17 cellular contexts compared by ENCODE assay signal in the genomic region with DNA sequence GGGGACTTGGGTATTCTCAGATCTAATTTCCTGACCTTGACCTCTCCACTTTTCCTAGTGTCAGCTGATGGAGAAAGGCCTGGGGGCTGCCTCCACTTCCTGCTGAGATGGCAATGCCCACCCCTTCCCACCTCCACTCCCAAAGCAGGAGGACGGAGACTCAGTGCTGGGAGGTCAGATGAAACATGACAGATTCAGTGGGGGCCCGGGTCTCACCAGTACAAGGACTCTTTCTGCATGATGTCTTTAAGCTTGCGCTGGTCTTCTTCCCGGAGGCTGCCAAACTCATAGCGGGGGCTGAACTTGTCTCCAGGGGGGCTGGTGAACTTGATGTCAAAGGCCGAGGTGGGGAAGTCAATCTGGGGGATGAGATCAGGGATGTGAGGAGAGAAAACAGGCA. TPM values are rescaled to one million over a fixed set of nuclear protein-coding genes. Genes with fewer than 3 reads are reported as not detected.
A peak's percentile ranks its signal among the peaks of the same experiment; 100 is the strongest.
DNase-seq lines count a peak whose midpoint lies in the region; ATAC-seq and TF ChIP-seq lines count a peak whose summit lies in the region.
"Had no signal": no experiment of that assay in that cellular context is flagged by ENCODE, and none has a peak within 500 bp of the region (broad histone marks: within the 10 kb centered on the region; RNA-seq: fewer than 3 reads in every experiment).

No MANE protein-coding gene starts in this region.

- BruUV-seq in PC-9 (replicated peaks; lab: Mats Ljungman, UMichigan) = no TSS peak

- H3K4me3 Mint-ChIP-seq in CD4-positive, alpha-beta T cell = no peak overlapping the region
- H3K4me3 Mint-ChIP-seq: activated CD8-positive, alpha-beta memory T cell treated with anti-CD3 and anti-CD28 coated beads, Interleukin-2, amount 10 ng/mL, durations not matched to agents 7 days and 5 days; T-cell had no signal

- H3K27me3 ChIP-seq in CD4-positive, alpha-beta T cell (ENCODE audit: control insufficient read depth, insufficient read depth, low read length) = no peaks in the 10 kb centered on the region
- H3K27me3 ChIP-seq in PC-9 (ENCODE audit: insufficient read depth, low read depth) = no peaks in the 10 kb centered on the region
- H3K27me3 ChIP-seq in esophagus muscularis mucosa = no peaks in the 10 kb centered on the region
- no peaks in the 10 kb centered on the region for H3K27me3 ChIP-seq in sigmoid colon
- no peaks in the 10 kb centered on the region for H3K27me3 ChIP-seq in aorta (ENCODE audit: control insufficient read depth in 1 of 2, insufficient read depth in 2 of 2, low read length in 1 of 2)
- H3K27me3 ChIP-seq: BE2C, right lobe of liver, tibial nerve had no signal

- no peak overlapping the region for H3K27ac ChIP-seq in CD4-positive, alpha-beta T cell (ENCODE audit: low read depth, low read length)
- H3K27ac ChIP-seq in PC-9 = 0 out of 2 replicates have a peak overlapping the region, but pooled peaks have one; percentile 98
- H3K27ac ChIP-seq in esophagus muscularis mucosa (replicated peaks in 1 of 4) = peak overlapping the region; percentile 4 to 55 (median 29)
- H3K27ac ChIP-seq in sigmoid colon = peak overlapping the region; percentile 12 to 65 (median 56)
- no peak overlapping the region for H3K27ac ChIP-seq in aorta (ENCODE audit: low read depth in 1 of 2, low read length in 2 of 2)
- H3K27ac ChIP-seq: right lobe of liver, VCaP had no signal

- no peaks in the 10 kb centered on the region for H3K9me2 ChIP-seq in PC-9 (ENCODE audit: insufficient read depth)

- intact Hi-C loops in CD4-positive, alpha-beta T cell (cut with DNase I, micrococcal nuclease) = loop anchor here (2.0 to 10.0 kb wide), 4 partner anchors 48 to 360 kb away; a partner anchor contains a TSS
- intact Hi-C loops in PC-9 (cut with micrococcal nuclease; ENCODE audit: unreplicated experiment) = no loop called here
- intact Hi-C loops in esophagus muscularis mucosa (cut with DNase I) = loop anchor here (2.0 kb wide), 2 partner anchors 48 to 56 kb away; a partner anchor contains a TSS
- intact Hi-C loops in sigmoid colon (cut with DNase I) = loop anchor here (2.0 kb wide), 1 partner anchor 48 kb away; a partner anchor contains a TSS
- intact Hi-C loops in aorta (cut with DNase I) = loop anchor here in 1 of 2 donors (2.0 kb wide), 2 partner anchors 18 to 48 kb away; a partner anchor contains a TSS

- DNase-seq in CD4-positive, alpha-beta T cell = no peak
- DNase-seq in PC-9 (no peak), esophagus muscularis mucosa (ENCODE audit: extremely low spot score) (no peak), sigmoid colon (no peak), aorta (no peak), Ammon's horn (ENCODE audit: low spot score) (no peak)
- DNase-seq: activated CD8-positive, alpha-beta memory T cell treated with anti-CD3 and anti-CD28 coated beads, Interleukin-2, amount 10 ng/mL, durations not matched to agents 7 days and 5 days; activated effector memory CD4-positive, alpha-beta T cell treated with anti-CD3 and anti-CD28 coated beads, Interleukin-2, amount 50 U/mL, for 16 hours; BE2C; GOT3; Karpas-422; right lobe of liver; T-cell had no signal

- peaks cover 82% of the 10 kb centered on the region for H3F3A ChIP-seq in PC-9 (ENCODE audit: insufficient read depth, low read depth)

- WGBS in esophagus muscularis mucosa = 75% methylated on average over 6 of the region's 6 CpGs
- WGBS in sigmoid colon, 2 donors = 90 to 91% methylated on average over 6 of the region's 6 CpGs
- WGBS in aorta, 2 donors = 65 to 71% methylated on average over 6 of the region's 6 CpGs

- no peaks in the 10 kb centered on the region for H3K27me3 Mint-ChIP-seq in CD4-positive, alpha-beta T cell
- H3K27me3 Mint-ChIP-seq: activated CD8-positive, alpha-beta memory T cell treated with anti-CD3 and anti-CD28 coated beads, Interleukin-2, amount 10 ng/mL, durations not matched to agents 7 days and 5 days; T-cell had no signal

- CTCF ChIA-PET in CD4-positive, alpha-beta T cell (lab: Charles Lee) = interaction anchor here (0.8 to 9.7 kb wide), 13 partner anchors 12 to 119 kb away, joined by 3 to 218 read pairs (median 5); a partner anchor contains a TSS
- CTCF ChIA-PET in PC-9 (lab: Charles Lee) = interaction anchor here (1.5 to 3.8 kb wide), 2 partner anchors 8 to 46 kb away, joined by 3 to 27 read pairs; a partner anchor contains a TSS

- H3K4me1 ChIP-seq in PC-9 (replicated peaks; ENCODE audit: insufficient read depth) = peaks cover 73% of the 10 kb centered on the region
- H3K4me1 ChIP-seq in esophagus muscularis mucosa = peaks cover 16 to 53% (median 26%) of the 10 kb centered on the region in 4 donors
- H3K4me1 ChIP-seq in sigmoid colon = peaks cover 0 to 30% (median 21%) of the 10 kb centered on the region in 4 donors
- no peaks in the 10 kb centered on the region for H3K4me1 ChIP-seq in aorta (ENCODE audit: control insufficient read depth in 1 of 2, insufficient read depth in 2 of 2, low read length in 2 of 2)

- peaks cover 27% of the 10 kb centered on the region for H3K4me1 Mint-ChIP-seq in CD4-positive, alpha-beta T cell (ENCODE audit: low read depth)

- peaks cover 60% of the 10 kb centered on the region for H3K36me3 ChIP-seq in PC-9 (ENCODE audit: low read depth)
- H3K36me3 ChIP-seq in esophagus muscularis mucosa = peaks cover 12 to 85% (median 64%) of the 10 kb centered on the region in 4 donors
- H3K36me3 ChIP-seq in sigmoid colon = peaks cover 12 to 89% (median 37%) of the 10 kb centered on the region in 4 donors
- H3K36me3 ChIP-seq in aorta (ENCODE audit: control insufficient read depth in 1 of 2, insufficient read depth in 2 of 2, low read length in 1 of 2) = no peaks in the 10 kb centered on the region

- POLR2A ChIA-PET in CD4-positive, alpha-beta T cell (lab: Charles Lee) = interaction anchor here (0.6 to 3.5 kb wide), 6 partner anchors 47 to 80 kb away, joined by 3 to 33 read pairs (median 6); a partner anchor contains a TSS
- POLR2A ChIA-PET in PC-9 (lab: Charles Lee; ENCODE audit: unreplicated experiment) = interaction anchor here (0.6 kb wide), 1 partner anchor 221 kb away, joined by 3 read pairs; no protein-coding TSS in a partner anchor

- TF ChIP-seq EP300 in esophagus muscularis mucosa (IDR thresholded peaks at IDR 0.05) (no peak), sigmoid colon (IDR thresholded peaks at IDR 0.05) (no peak)

- H3K36me3 Mint-ChIP-seq in CD4-positive, alpha-beta T cell (ENCODE audit: low read depth) = peaks cover 71% of the 10 kb centered on the region

- no peak for ATAC-seq in CD4-positive, alpha-beta T cell (ENCODE audit: poor library complexity)
- ATAC-seq in aorta (ENCODE audit: low FRiP score) (no peak), HG03439 (IDR thresholded peaks at IDR 0.05; ENCODE audit: unreplicated experiment) (no peak), HG03469 (IDR thresholded peaks at IDR 0.05; ENCODE audit: unreplicated experiment) (no peak)

- H3K9me3 Mint-ChIP-seq in CD4-positive, alpha-beta T cell = no peaks in the 10 kb centered on the region
- H3K9me3 Mint-ChIP-seq: T-cell had no signal

- H3K4me2 ChIP-seq in PC-9 = no peak overlapping the region

- H3K4me3 ChIP-seq in PC-9 (no peak overlapping the region), esophagus muscularis mucosa (no peak overlapping the region), sigmoid colon (no peak overlapping the region), aorta (ENCODE audit: low read length in 2 of 2) (no peak overlapping the region)
- H3K4me3 ChIP-seq: right lobe of liver, tibial nerve had no signal

- H3K79me2 ChIP-seq in PC-9 (ENCODE audit: low read depth) = peaks cover 41% of the 10 kb centered on the region

- TF ChIP-seq POLR2A in esophagus muscularis mucosa (IDR thresholded peaks at IDR 0.05; ENCODE audit: low read depth) (no peak), sigmoid colon (IDR thresholded peaks at IDR 0.05) (no peak)

- H2AFZ ChIP-seq in PC-9 = no peak overlapping the region

- no peaks in the 10 kb centered on the region for H3K9me3 ChIP-seq in CD4-positive, alpha-beta T cell (ENCODE audit: control insufficient read depth, low read length)
- H3K9me3 ChIP-seq in PC-9 (ENCODE audit: insufficient read depth, low read depth) = peaks cover 13% of the 10 kb centered on the region
- H3K9me3 ChIP-seq in esophagus muscularis mucosa = no peaks in the 10 kb centered on the region
- H3K9me3 ChIP-seq in sigmoid colon = no peaks in the 10 kb centered on the region
- no peaks in the 10 kb centered on the region for H3K9me3 ChIP-seq in aorta (ENCODE audit: control insufficient read depth, low read length)
- H3K9me3 ChIP-seq: BE2C, right lobe of liver, tibial nerve had no signal

- H4K20me1 ChIP-seq in PC-9 (ENCODE audit: insufficient read depth) = no peaks in the 10 kb centered on the region

- H3K27ac Mint-ChIP-seq in CD4-positive, alpha-beta T cell = peak overlapping the region; percentile 81

- no peak for TF ChIP-seq CTCF in CD4-positive, alpha-beta T cell (IDR thresholded peaks at IDR 0.05)
- TF ChIP-seq CTCF in PC-9 (conservative IDR thresholded peaks at IDR 0.05) (no peak), esophagus muscularis mucosa (IDR thresholded peaks at IDR 0.05) (no peak), sigmoid colon (IDR thresholded peaks at IDR 0.05) (no peak)

RNA-seq across cellular contexts. Expression of a gene that starts 35.6 kb away (rescaled TPM):
- 100 to 1,000 TPM; 171 to 179 TPM for total RNA-seq in CD4-positive, alpha-beta T cell
- 37.3 and 40.9 TPM in 2 replicates for total RNA-seq in PC-9 (2021)
- total RNA-seq in esophagus muscularis mucosa = 10 to 100 TPM; 42.8 to 56.4 (median 51.4) TPM
- 10 to 100 TPM; 40.0 to 44.7 (median 42.9) TPM for total RNA-seq in sigmoid colon
- polyA plus RNA-seq in sigmoid colon = 10 to 100 TPM in 1 of 3 donors, 1 to 10 TPM in 2; 9.0 to 31.3 (median 9.5) TPM
- 10 to 100 TPM; 39.3 to 59.9 TPM for total RNA-seq in aorta
- polyA plus RNA-seq in aorta = 10 to 100 TPM in 1 of 2 donors, 1 to 10 TPM in 1; 6.8 to 13.7 TPM

RNA-seq across cellular contexts. Expression of a gene that starts 47.4 kb away (rescaled TPM):
- total RNA-seq in CD4-positive, alpha-beta T cell = 10 to 100 TPM; 25.5 to 27.1 TPM
- 51.6 and 52.4 TPM in 2 replicates for total RNA-seq in PC-9 (2021)
- total RNA-seq in esophagus muscularis mucosa = 10 to 100 TPM; 10.8 to 15.8 (median 13.6) TPM
- total RNA-seq in sigmoid colon = 10 to 100 TPM in 3 of 4 donors, 1 to 10 TPM in 1; 9.2 to 29.9 (median 16.0) TPM
- polyA plus RNA-seq in sigmoid colon = 10 to 100 TPM; 11.4 to 47.6 (median 17.1) TPM
- 10 to 100 TPM; 41.3 to 87.5 TPM for total RNA-seq in aorta
- polyA plus RNA-seq in aorta = 10 to 100 TPM in 1 of 2 donors, 1 to 10 TPM in 1; 9.3 to 12.4 TPM

Comparison
In these comparisons a context has a peak if more than half of its experiments do, and no peak if none do; other contexts are left out.
1. H3K27ac ChIP-seq: peak in PC-9 (single experiment), esophagus muscularis mucosa (4 of 4) and sigmoid colon (4 of 4); none in CD4-positive, alpha-beta T cell (single experiment) and aorta (0 of 2).